In the genomic region with DNA sequence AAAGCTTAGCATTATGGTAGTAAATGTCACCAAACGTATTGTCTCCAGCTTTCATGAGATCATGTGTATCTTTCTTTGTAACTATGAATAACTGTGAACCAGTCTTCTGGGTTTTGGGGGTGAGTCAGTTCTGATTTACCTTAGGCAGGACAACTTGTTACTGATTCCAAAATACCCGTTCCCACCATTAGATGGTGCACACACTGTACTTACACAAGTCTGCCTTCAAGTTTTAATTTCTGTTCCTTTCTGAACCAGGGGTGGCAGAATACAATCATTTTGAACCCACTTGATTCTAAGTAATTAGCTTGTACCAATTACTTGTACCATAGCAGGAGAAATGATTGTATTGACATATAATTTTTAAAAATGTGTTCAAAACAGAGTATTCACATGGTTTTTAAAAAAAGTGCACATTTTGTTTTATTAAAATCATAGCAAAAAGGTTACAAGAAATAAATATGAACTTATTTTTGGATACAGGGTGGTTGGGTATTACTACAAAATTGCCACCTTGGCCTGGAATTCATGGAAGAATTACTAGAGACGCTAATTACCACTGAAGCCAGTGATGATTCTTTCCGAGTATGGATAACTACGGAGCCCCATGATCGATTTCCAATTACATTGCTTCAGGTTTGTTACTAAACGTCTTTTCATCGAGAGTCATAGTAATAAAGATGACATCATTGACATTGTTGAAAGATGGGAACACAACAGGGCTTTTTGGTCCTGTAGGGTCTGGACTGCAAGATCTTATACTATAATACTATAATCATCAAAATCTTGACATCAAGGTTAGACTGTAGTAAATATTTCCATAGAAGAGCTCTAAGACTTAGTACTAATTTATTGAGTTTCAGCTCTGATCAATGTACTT, we compare ENCODE assay signal across 1 cellular context.
TF ChIP-seq lines count a peak whose summit lies in the region.

No MANE protein-coding gene starts in this region.

TF ChIP-seq in K562, 482 proteins besides CTCF, POLR2A, EP300 and RAD21 (continued from another document and continues in another):
- TF ChIP-seq, protein P1, sequence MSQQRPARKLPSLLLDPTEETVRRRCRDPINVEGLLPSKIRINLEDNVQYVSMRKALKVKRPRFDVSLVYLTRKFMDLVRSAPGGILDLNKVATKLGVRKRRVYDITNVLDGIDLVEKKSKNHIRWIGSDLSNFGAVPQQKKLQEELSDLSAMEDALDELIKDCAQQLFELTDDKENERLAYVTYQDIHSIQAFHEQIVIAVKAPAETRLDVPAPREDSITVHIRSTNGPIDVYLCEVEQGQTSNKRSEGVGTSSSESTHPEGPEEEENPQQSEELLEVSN (IDR thresholded peaks at IDR 0.05; ENCODE audit: borderline replicate concordance in 1 of 2, extremely low read depth in 1 of 2, insufficient read depth in 1 of 2, insufficient read length in 1 of 2, low read depth in 1 of 2, low read length in 1 of 2, poor library complexity in 1 of 2, severe bottlenecking in 1 of 2) = no peak
- TF ChIP-seq CREB1 (IDR thresholded peaks at IDR 0.05) = no peak
- no peak for TF ChIP-seq CREB1 (CRISPR knock-in tag; IDR thresholded peaks at IDR 0.05)
- TF ChIP-seq E2F8 (IDR thresholded peaks at IDR 0.05; ENCODE audit: low read depth, partially characterized antibody) = no peak
- TF ChIP-seq NR4A1 (CRISPR knock-in tag; IDR thresholded peaks at IDR 0.05) = no peak
- TF ChIP-seq NR4A1 (tag; IDR thresholded peaks at IDR 0.05) = no peak
- TF ChIP-seq, protein P2, sequence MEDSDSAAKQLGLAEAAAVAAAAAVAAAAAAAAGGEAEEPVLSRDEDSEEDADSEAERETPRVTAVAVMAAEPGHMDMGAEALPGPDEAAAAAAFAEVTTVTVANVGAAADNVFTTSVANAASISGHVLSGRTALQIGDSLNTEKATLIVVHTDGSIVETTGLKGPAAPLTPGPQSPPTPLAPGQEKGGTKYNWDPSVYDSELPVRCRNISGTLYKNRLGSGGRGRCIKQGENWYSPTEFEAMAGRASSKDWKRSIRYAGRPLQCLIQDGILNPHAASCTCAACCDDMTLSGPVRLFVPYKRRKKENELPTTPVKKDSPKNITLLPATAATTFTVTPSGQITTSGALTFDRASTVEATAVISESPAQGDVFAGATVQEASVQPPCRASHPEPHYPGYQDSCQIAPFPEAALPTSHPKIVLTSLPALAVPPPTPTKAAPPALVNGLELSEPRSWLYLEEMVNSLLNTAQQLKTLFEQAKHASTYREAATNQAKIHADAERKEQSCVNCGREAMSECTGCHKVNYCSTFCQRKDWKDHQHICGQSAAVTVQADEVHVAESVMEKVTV (CRISPR knock-in tag; IDR thresholded peaks at IDR 0.05) = peak; percentile 66
- TF ChIP-seq GATAD2B (IDR thresholded peaks at IDR 0.05; ENCODE audit: borderline replicate concordance) = 0 out of 2 replicates have a peak, but pooled peaks have one; percentile 30
- TF ChIP-seq HLTF (IDR thresholded peaks at IDR 0.05) = no peak
- no peak for TF ChIP-seq ZNF165 (CRISPR knock-in tag; IDR thresholded peaks at IDR 0.05; ENCODE audit: borderline replicate concordance)
- no peak for TF ChIP-seq CHD2 (IDR thresholded peaks at IDR 0.05; ENCODE audit: low read depth, low read length)
- no peak for TF ChIP-seq MTF1 (CRISPR knock-in tag; IDR thresholded peaks at IDR 0.05; ENCODE audit: borderline replicate concordance)
- no peak for TF ChIP-seq ILF3 (IDR thresholded peaks at IDR 0.05; ENCODE audit: borderline replicate concordance)
- TF ChIP-seq ZNF184 (CRISPR knock-in tag; IDR thresholded peaks at IDR 0.05) = no peak
- no peak for TF ChIP-seq MAFF (IDR thresholded peaks at IDR 0.05; ENCODE audit: low read length)
- TF ChIP-seq ZNF134 (CRISPR knock-in tag; conservative IDR thresholded peaks at IDR 0.05) = no peak
- no peak for TF ChIP-seq ETV5 (CRISPR knock-in tag; IDR thresholded peaks at IDR 0.05; ENCODE audit: low read depth)
- TF ChIP-seq BCL6 (CRISPR knock-in tag; IDR thresholded peaks at IDR 0.05) = no peak
- no peak for TF ChIP-seq ZNF696 (CRISPR knock-in tag; conservative IDR thresholded peaks at IDR 0.05)
- TF ChIP-seq FOSL1 (tag; conservative IDR thresholded peaks at IDR 0.05) = 0 out of 2 replicates have a peak, but pooled peaks have one; percentile 26
- no peak for TF ChIP-seq RAD51 (IDR thresholded peaks at IDR 0.05; ENCODE audit: borderline replicate concordance, low read depth)
- TF ChIP-seq GMEB1 (CRISPR knock-in tag; IDR thresholded peaks at IDR 0.05) = no peak
- TF ChIP-seq SETDB1 (IDR thresholded peaks at IDR 0.05; ENCODE audit: low read length) = no peak
- no peak for TF ChIP-seq SRSF9 (IDR thresholded peaks at IDR 0.05; ENCODE audit: borderline replicate concordance, low read depth, low read length)
- TF ChIP-seq SFPQ (IDR thresholded peaks at IDR 0.05; ENCODE audit: low read depth, low read length) = no peak
- TF ChIP-seq FOXJ2 (tag; IDR thresholded peaks at IDR 0.05) = no peak
- TF ChIP-seq, protein P3, sequence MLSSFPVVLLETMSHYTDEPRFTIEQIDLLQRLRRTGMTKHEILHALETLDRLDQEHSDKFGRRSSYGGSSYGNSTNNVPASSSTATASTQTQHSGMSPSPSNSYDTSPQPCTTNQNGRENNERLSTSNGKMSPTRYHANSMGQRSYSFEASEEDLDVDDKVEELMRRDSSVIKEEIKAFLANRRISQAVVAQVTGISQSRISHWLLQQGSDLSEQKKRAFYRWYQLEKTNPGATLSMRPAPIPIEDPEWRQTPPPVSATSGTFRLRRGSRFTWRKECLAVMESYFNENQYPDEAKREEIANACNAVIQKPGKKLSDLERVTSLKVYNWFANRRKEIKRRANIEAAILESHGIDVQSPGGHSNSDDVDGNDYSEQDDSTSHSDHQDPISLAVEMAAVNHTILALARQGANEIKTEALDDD (IDR thresholded peaks at IDR 0.05) = peak; percentile 37; the same call in 1 of the 2 replicates
- peak; percentile 82; the same call in 1 of the 2 replicates for TF ChIP-seq ARID3A (IDR thresholded peaks at IDR 0.05; ENCODE audit: borderline replicate concordance, low read depth, low read length)
- TF ChIP-seq ATF7 (IDR thresholded peaks at IDR 0.05) = peak; percentile 43; the same call in 1 of the 2 replicates
- no peak for TF ChIP-seq RBM25 (IDR thresholded peaks at IDR 0.05; ENCODE audit: low read depth, low read length, severe bottlenecking)
- TF ChIP-seq ATF3 (IDR thresholded peaks at IDR 0.05) = peak; percentile 44; the same call in 1 of the 2 replicates
- no peak for TF ChIP-seq ATF3 (CRISPR knock-in tag; conservative IDR thresholded peaks at IDR 0.05)
- TF ChIP-seq ZNF274 (IDR thresholded peaks at IDR 0.05; ENCODE audit: borderline replicate concordance, low read depth, low read length) = no peak
- TF ChIP-seq MYNN (IDR thresholded peaks at IDR 0.05) = no peak
- TF ChIP-seq MYNN (CRISPR knock-in tag; IDR thresholded peaks at IDR 0.05) = no peak
- no peak for TF ChIP-seq TRIM24 (IDR thresholded peaks at IDR 0.05)
- no peak for TF ChIP-seq NFXL1 (CRISPR knock-in tag; IDR thresholded peaks at IDR 0.05)
- no peak for TF ChIP-seq WHSC1 (IDR thresholded peaks at IDR 0.05; ENCODE audit: low read length)
- no peak for TF ChIP-seq RBM34 (IDR thresholded peaks at IDR 0.05; ENCODE audit: borderline replicate concordance, insufficient read depth, low read length)
- no peak for TF ChIP-seq ZNF41 (CRISPR knock-in tag; conservative IDR thresholded peaks at IDR 0.05)
- TF ChIP-seq DACH1 (IDR thresholded peaks at IDR 0.05; ENCODE audit: partially characterized antibody) = no peak
- no peak for TF ChIP-seq GABPB1 (CRISPR knock-in tag; IDR thresholded peaks at IDR 0.05)
- no peak for TF ChIP-seq BRF1 (IDR thresholded peaks at IDR 0.05; ENCODE audit: borderline replicate concordance, extremely low read depth, insufficient read length)
- TF ChIP-seq PHB2 (IDR thresholded peaks at IDR 0.05; ENCODE audit: low read depth) = no peak
- TF ChIP-seq, protein P4, sequence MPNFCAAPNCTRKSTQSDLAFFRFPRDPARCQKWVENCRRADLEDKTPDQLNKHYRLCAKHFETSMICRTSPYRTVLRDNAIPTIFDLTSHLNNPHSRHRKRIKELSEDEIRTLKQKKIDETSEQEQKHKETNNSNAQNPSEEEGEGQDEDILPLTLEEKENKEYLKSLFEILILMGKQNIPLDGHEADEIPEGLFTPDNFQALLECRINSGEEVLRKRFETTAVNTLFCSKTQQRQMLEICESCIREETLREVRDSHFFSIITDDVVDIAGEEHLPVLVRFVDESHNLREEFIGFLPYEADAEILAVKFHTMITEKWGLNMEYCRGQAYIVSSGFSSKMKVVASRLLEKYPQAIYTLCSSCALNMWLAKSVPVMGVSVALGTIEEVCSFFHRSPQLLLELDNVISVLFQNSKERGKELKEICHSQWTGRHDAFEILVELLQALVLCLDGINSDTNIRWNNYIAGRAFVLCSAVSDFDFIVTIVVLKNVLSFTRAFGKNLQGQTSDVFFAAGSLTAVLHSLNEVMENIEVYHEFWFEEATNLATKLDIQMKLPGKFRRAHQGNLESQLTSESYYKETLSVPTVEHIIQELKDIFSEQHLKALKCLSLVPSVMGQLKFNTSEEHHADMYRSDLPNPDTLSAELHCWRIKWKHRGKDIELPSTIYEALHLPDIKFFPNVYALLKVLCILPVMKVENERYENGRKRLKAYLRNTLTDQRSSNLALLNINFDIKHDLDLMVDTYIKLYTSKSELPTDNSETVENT (CRISPR knock-in tag; IDR thresholded peaks at IDR 0.05) = no peak
- TF ChIP-seq, protein P5, sequence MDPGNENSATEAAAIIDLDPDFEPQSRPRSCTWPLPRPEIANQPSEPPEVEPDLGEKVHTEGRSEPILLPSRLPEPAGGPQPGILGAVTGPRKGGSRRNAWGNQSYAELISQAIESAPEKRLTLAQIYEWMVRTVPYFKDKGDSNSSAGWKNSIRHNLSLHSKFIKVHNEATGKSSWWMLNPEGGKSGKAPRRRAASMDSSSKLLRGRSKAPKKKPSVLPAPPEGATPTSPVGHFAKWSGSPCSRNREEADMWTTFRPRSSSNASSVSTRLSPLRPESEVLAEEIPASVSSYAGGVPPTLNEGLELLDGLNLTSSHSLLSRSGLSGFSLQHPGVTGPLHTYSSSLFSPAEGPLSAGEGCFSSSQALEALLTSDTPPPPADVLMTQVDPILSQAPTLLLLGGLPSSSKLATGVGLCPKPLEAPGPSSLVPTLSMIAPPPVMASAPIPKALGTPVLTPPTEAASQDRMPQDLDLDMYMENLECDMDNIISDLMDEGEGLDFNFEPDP (CRISPR knock-in tag; IDR thresholded peaks at IDR 0.05) = no peak
